Comparison of ENCODE assay signal across 12 cellular contexts in genomic region chr3:81554348-81554747, GRCh38.
DNase-seq lines count a peak whose midpoint lies in the region; ATAC-seq and TF ChIP-seq lines count a peak whose summit lies in the region.
"Had no signal": no experiment of that assay in that cellular context is flagged by ENCODE, and none has a peak within 500 bp of the region (broad histone marks: within the 10 kb centered on the region; RNA-seq: fewer than 3 reads in every experiment).

No MANE protein-coding gene starts in this region.

- CTCF ChIA-PET in activated naive CD4-positive, alpha-beta T cell treated with anti-CD3 and anti-CD28 coated beads for 36 hours (lab: Charles Lee), result no interaction called here

- peaks cover 18% of the 10 kb centered on the region for H3K36me3 Mint-ChIP-seq in activated naive CD4-positive, alpha-beta T cell treated with anti-CD3 and anti-CD28 coated beads for 36 hours (ENCODE audit: low read depth)

- no peak overlapping the region for H3K4me3 ChIP-seq in GM12864 (ENCODE audit: low read depth, low read length)
- H3K4me3 ChIP-seq in heart right ventricle, result no peak overlapping the region
- H3K4me3 ChIP-seq in osteoblast (ENCODE audit: insufficient read depth, low read length), result no peak overlapping the region
- H3K4me3 ChIP-seq: tibial nerve had no signal

- no peak overlapping the region for H3K4me3 Mint-ChIP-seq in activated naive CD4-positive, alpha-beta T cell treated with anti-CD3 and anti-CD28 coated beads for 36 hours
- H3K4me3 Mint-ChIP-seq: CD4-positive, alpha-beta T cell had no signal

- no peaks in the 10 kb centered on the region for H3K27me3 Mint-ChIP-seq in activated naive CD4-positive, alpha-beta T cell treated with anti-CD3 and anti-CD28 coated beads for 36 hours (ENCODE audit: low read depth)
- H3K27me3 Mint-ChIP-seq: CD4-positive, alpha-beta T cell had no signal

- ATAC-seq in HG02610 (IDR thresholded peaks at IDR 0.05; ENCODE audit: unreplicated experiment) (peak; percentile 91), heart right ventricle (peak in 7 of 8 donors; percentile 26 to 77 (median 66))
- ATAC-seq: left colon had no signal

- peak; percentile 10 for DNase-seq in GM12864 (ENCODE audit: low read depth)
- peak; percentile 93 for DNase-seq in MV-4-11 (lab: John Stamatoyannopoulos, UW)
- no peak for DNase-seq in heart right ventricle
- no peak for DNase-seq in hippocampal formation (lab: John Stamatoyannopoulos, UW)
- DNase-seq in activated naive CD4-positive, alpha-beta T cell treated with anti-CD3 and anti-CD28 coated beads for 36 hours, result no peak
- DNase-seq in osteoblast (ENCODE audit: insufficient read length, low spot score, missing footprints), result no peak
- DNase-seq in LoVo (ENCODE audit: low spot score), result no peak
- DNase-seq: CD4-positive, alpha-beta T cell; left colon had no signal

- H3K79me2 ChIP-seq in osteoblast (ENCODE audit: insufficient read depth, low read length), result no peaks in the 10 kb centered on the region

- no peak overlapping the region for H2AFZ ChIP-seq in osteoblast (ENCODE audit: low read length)

- H3K9me3 Mint-ChIP-seq in activated naive CD4-positive, alpha-beta T cell treated with anti-CD3 and anti-CD28 coated beads for 36 hours, result peaks cover 10% of the 10 kb centered on the region

- H3K4me1 ChIP-seq in heart right ventricle (peaks cover 0 to 42% (median 22%) of the 10 kb centered on the region in 9 donors), osteoblast (ENCODE audit: insufficient read depth, low read length) (peaks cover 29% of the 10 kb centered on the region)
- H3K4me1 ChIP-seq: tibial nerve had no signal

- no peak overlapping the region for H3K4me2 ChIP-seq in osteoblast (ENCODE audit: insufficient read depth, low read length)
- H3K4me2 ChIP-seq: KMS-11 had no signal

- H3K27ac Mint-ChIP-seq in activated naive CD4-positive, alpha-beta T cell treated with anti-CD3 and anti-CD28 coated beads for 36 hours, result no peak overlapping the region
- H3K27ac Mint-ChIP-seq: CD4-positive, alpha-beta T cell had no signal

- H3K27ac ChIP-seq in heart right ventricle (peak overlapping the region in 7 of 10 donors; percentile 3 to 57 (median 31)), osteoblast (ENCODE audit: low read depth, low read length) (no peak overlapping the region)
- H3K27ac ChIP-seq: KMS-11, tibial nerve had no signal

- 47 to 68% methylated on average over 1 of the region's 1 CpG for WGBS in heart right ventricle, 2 donors

- H3K9me3 ChIP-seq in heart right ventricle, result peaks cover 0 to 2% (median 0%) of the 10 kb centered on the region in 11 donors
- H3K9me3 ChIP-seq in osteoblast (ENCODE audit: low read depth, low read length), result no peaks in the 10 kb centered on the region

- no peaks in the 10 kb centered on the region for H4K20me1 ChIP-seq in osteoblast (ENCODE audit: insufficient read depth, low read length)

- H3K36me3 ChIP-seq in heart right ventricle (peaks cover 0 to 3% (median 0%) of the 10 kb centered on the region in 9 donors), osteoblast (ENCODE audit: insufficient read depth, low read length) (no peaks in the 10 kb centered on the region)
- H3K36me3 ChIP-seq: tibial nerve had no signal

- H3K4me1 Mint-ChIP-seq in activated naive CD4-positive, alpha-beta T cell treated with anti-CD3 and anti-CD28 coated beads for 36 hours (ENCODE audit: low read depth), result no peaks in the 10 kb centered on the region

- TF ChIP-seq CTCF in GM12864 (IDR thresholded peaks at IDR 0.05; ENCODE audit: low read depth, low read length, missing control alignments) (no peak), heart right ventricle (IDR thresholded peaks at IDR 0.05) (no peak), osteoblast (IDR thresholded peaks at IDR 0.05; ENCODE audit: extremely low read depth, low read depth, low read length) (no peak)

- H3K27me3 ChIP-seq in heart right ventricle (no peaks in the 10 kb centered on the region), osteoblast (ENCODE audit: insufficient read depth, low read length) (no peaks in the 10 kb centered on the region)
- H3K27me3 ChIP-seq: tibial nerve had no signal

- intact Hi-C loops in heart right ventricle (cut with DNase I), result no loop called here
- intact Hi-C loops in activated naive CD4-positive, alpha-beta T cell treated with anti-CD3 and anti-CD28 coated beads for 36 hours (cut with micrococcal nuclease), result no loop called here

Comparison
In these comparisons a context has a peak if more than half of its experiments do, and no peak if none do; other contexts are left out.
1. DNase-seq: peak in GM12864 (single experiment) and MV-4-11 (single experiment); none in heart right ventricle (0 of 2), hippocampal formation (0 of 2), activated naive CD4-positive, alpha-beta T cell treated with anti-CD3 and anti-CD28 coated beads for 36 hours (single experiment), osteoblast (single experiment) and LoVo (single experiment).